ENCODE assay signal across 12 cellular contexts in genomic region chr15:52096536-52096935, GRCh38. TPM values are rescaled to one million over a fixed set of nuclear protein-coding genes. Genes with fewer than 3 reads are reported as not detected.
DNase-seq lines count a peak whose midpoint lies in the region; ATAC-seq, FAIRE-seq and TF ChIP-seq lines count a peak whose summit lies in the region.
"Not testable (repeated sequence)": the region's sequence is repeated elsewhere in the genome, so short reads cannot be mapped to it uniquely, and the experiment has no call there.
"Had no signal": no experiment of that assay in that cellular context is flagged by ENCODE, and none has a peak within 500 bp of the region (broad histone marks: within the 10 kb centered on the region; RNA-seq: fewer than 3 reads in every experiment).

No MANE protein-coding gene starts in this region.

- not testable (repeated sequence) for DNase-seq in A549 (ENCODE audit: low read depth in 1 of 2, low spot score in 1 of 2); Panc1 (ENCODE audit: low read depth, low spot score); MCF 10A (ENCODE audit: unreplicated experiment); epithelial cell of prostate (ENCODE audit: low read depth, low spot score); keratinocyte (ENCODE audit: low read depth, low spot score)
- DNase-seq in uterus = peak in 1 of 2 donors; percentile 28

- not testable (repeated sequence) for H3K27me3 Mint-ChIP-seq in MCF 10A (ENCODE audit: insufficient read depth, unreplicated experiment)

- H3K36me3 Mint-ChIP-seq in MCF 10A (ENCODE audit: insufficient read depth, unreplicated experiment) = peaks cover 12% of the 10 kb centered on the region

- H3K4me3 Mint-ChIP-seq in MCF 10A (ENCODE audit: unreplicated experiment) = not testable (repeated sequence)

- BruUV-seq in Panc1 (replicated peaks; lab: Mats Ljungman, UMichigan); MCF 10A (replicated peaks; lab: Mats Ljungman, UMichigan): not testable (repeated sequence)

- not testable (repeated sequence) for TF ChIP-seq CTCF in A549 (IDR thresholded peaks at IDR 0.05); HEK293 (tag by site-specific recombination; IDR thresholded peaks at IDR 0.05); Panc1 (IDR thresholded peaks at IDR 0.05); MCF 10A (IDR thresholded peaks at IDR 0.05; ENCODE audit: unreplicated experiment); keratinocyte (optimal IDR thresholded peaks at IDR 0.05 in 1 of 3, IDR thresholded peaks at IDR 0.05 in 1 of 3, conservative IDR thresholded peaks at IDR 0.05 in 1 of 3; ENCODE audit: extremely low read depth in 1 of 3, insufficient read depth in 2 of 3, low read length in 3 of 3); uterus (IDR thresholded peaks at IDR 0.05)

- CTCF ChIA-PET in A549 (lab: Yijun Ruan, JAX) (interaction anchor here (0.6 to 1.4 kb wide), 4 partner anchors 11 to 154 kb away, joined by 3 to 4 read pairs (median 3); no protein-coding TSS in a partner anchor), MCF 10A (lab: Yijun Ruan, JAX) (interaction anchor here (1.0 to 5.3 kb wide), 2 partner anchors 24 to 42 kb away, joined by 3 to 29 read pairs; no protein-coding TSS in a partner anchor)
- CTCF ChIA-PET in HEK293 (lab: Yijun Ruan, JAX); Panc1 (lab: Charles Lee): not testable (repeated sequence)

- not testable (repeated sequence) for H3K9me3 ChIP-seq in A549; HEK293 (ENCODE audit: control insufficient read depth, insufficient read depth, low read depth, low read length); Panc1 (ENCODE audit: control insufficient read depth, insufficient read depth, low read depth, low read length); keratinocyte (ENCODE audit: control insufficient read depth, low read depth, low read length); subcutaneous abdominal adipose tissue (ENCODE audit: control insufficient read depth in 5 of 5, low read length in 5 of 5); uterus

- not testable (repeated sequence) for H3K4me2 ChIP-seq in A549; keratinocyte (ENCODE audit: control insufficient read depth, extremely low read depth, insufficient read depth, low read depth, low read length)

- not testable (repeated sequence) for TF ChIP-seq RAD21 in A549 (conservative IDR thresholded peaks at IDR 0.05 in 1 of 2, IDR thresholded peaks at IDR 0.05 in 1 of 2)

- H3K9me3 Mint-ChIP-seq in MCF 10A (ENCODE audit: unreplicated experiment) = not testable (repeated sequence)

- POLR2A ChIA-PET in A549 (lab: Yijun Ruan, JAX); HEK293 (lab: Yijun Ruan, JAX); Panc1 (lab: Charles Lee): not testable (repeated sequence)
- POLR2A ChIA-PET in MCF 10A (lab: Yijun Ruan, JAX) = interaction anchor here (1.1 to 8.8 kb wide), 8 partner anchors 10 to 125 kb away, joined by 3 to 214 read pairs (median 8); partner anchors contain the start of gene LEO1

- H3K4me3 ChIP-seq in A549; HEK293 (ENCODE audit: low read depth, low read length); Panc1 (ENCODE audit: low read depth in 2 of 2, low read length in 2 of 2); keratinocyte (ENCODE audit: control insufficient read depth in 2 of 3, extremely low read depth in 1 of 3, insufficient read depth in 2 of 3, low read depth in 1 of 3, low read length in 3 of 3); subcutaneous abdominal adipose tissue (ENCODE audit: low read depth in 1 of 5, low read length in 5 of 5); uterus: not testable (repeated sequence)

- not testable (repeated sequence) for TF ChIP-seq EP300 in A549 (IDR thresholded peaks at IDR 0.05)

- H3K79me2 ChIP-seq in keratinocyte (ENCODE audit: control insufficient read depth, insufficient read depth, low read length) = not testable (repeated sequence)

- not testable (repeated sequence) for H3K36me3 ChIP-seq in HEK293 (ENCODE audit: control insufficient read depth in 2 of 2, insufficient read depth in 1 of 2, low read length in 2 of 2); Panc1 (ENCODE audit: control insufficient read depth, insufficient read depth, low read length); keratinocyte (ENCODE audit: control insufficient read depth in 2 of 2, extremely low read depth in 1 of 2, insufficient read depth in 2 of 2, low read length in 2 of 2); subcutaneous abdominal adipose tissue (ENCODE audit: control insufficient read depth in 5 of 5, insufficient read depth in 5 of 5, low read length in 5 of 5); uterus

- not testable (repeated sequence) for ATAC-seq in A549, Panc1

- intact Hi-C loops in Panc1 (cut with micrococcal nuclease; ENCODE audit: unreplicated experiment); MCF 10A (cut with micrococcal nuclease); uterus (cut with DNase I; ENCODE audit: low total_unique reads): not testable (repeated sequence)

- H2AFZ ChIP-seq in keratinocyte (ENCODE audit: control insufficient read depth, low read length) = not testable (repeated sequence)

- 94% methylated on average over 9 of the region's 9 CpGs for WGBS in A549 (ENCODE audit: missing lambda C conversion rate)

- H3K4me1 ChIP-seq in A549 = peaks cover 43% of the 10 kb centered on the region
- H3K4me1 ChIP-seq in HEK293 (ENCODE audit: control insufficient read depth, insufficient read depth, low read length) = not testable (repeated sequence)
- peaks cover 39% of the 10 kb centered on the region for H3K4me1 ChIP-seq in Panc1 (ENCODE audit: control insufficient read depth, insufficient read depth, low read length)
- peaks cover 34% of the 10 kb centered on the region for H3K4me1 ChIP-seq in keratinocyte (ENCODE audit: control insufficient read depth, extremely low read depth, insufficient read depth, low read length)
- peaks cover 12 to 38% (median 32%) of the 10 kb centered on the region in 5 donors for H3K4me1 ChIP-seq in subcutaneous abdominal adipose tissue (ENCODE audit: control insufficient read depth in 5 of 5, insufficient read depth in 5 of 5, low read length in 5 of 5)
- peaks cover 17 to 22% of the 10 kb centered on the region in 2 donors for H3K4me1 ChIP-seq in uterus

- H4K20me1 ChIP-seq in keratinocyte (ENCODE audit: control insufficient read depth, extremely low read depth, insufficient read depth, low read length) = not testable (repeated sequence)

- H3K9me1 ChIP-seq in keratinocyte (ENCODE audit: control insufficient read depth, extremely low read depth, insufficient read depth, low read length) = not testable (repeated sequence)

- H3K27ac Mint-ChIP-seq in MCF 10A (ENCODE audit: low read depth, unreplicated experiment) = peak overlapping the region; percentile 99

- peak overlapping the region; percentile 83 to 91 for H3K27ac ChIP-seq in A549
- H3K27ac ChIP-seq in HEK293 (ENCODE audit: extremely low read depth, low read depth, low read length) = not testable (repeated sequence)
- H3K27ac ChIP-seq in Panc1 (ENCODE audit: low read length) = peak overlapping the region; percentile 53; the same call in 1 of the 2 replicates
- peak overlapping the region; percentile 91 for H3K27ac ChIP-seq in epithelial cell of prostate
- H3K27ac ChIP-seq in keratinocyte (ENCODE audit: control insufficient read depth, insufficient read depth, low read length) = peak overlapping the region; percentile 88
- peak overlapping the region; percentile 48 for H3K27ac ChIP-seq in subcutaneous abdominal adipose tissue (ENCODE audit: low read depth, low read length)
- peak overlapping the region; percentile 63 to 87 for H3K27ac ChIP-seq in uterus

- peaks cover 39% of the 10 kb centered on the region for H3K4me1 Mint-ChIP-seq in MCF 10A (ENCODE audit: insufficient read depth, unreplicated experiment)

- not testable (repeated sequence) for H3K27me3 ChIP-seq in Panc1 (ENCODE audit: control insufficient read depth, insufficient read depth, low read length); keratinocyte (ENCODE audit: control insufficient read depth, extremely low read depth, insufficient read depth, low read length); subcutaneous abdominal adipose tissue (ENCODE audit: control insufficient read depth in 5 of 5, insufficient read depth in 4 of 5, low read length in 5 of 5); uterus

- H3K9ac ChIP-seq in keratinocyte (ENCODE audit: control insufficient read depth, extremely low read depth, insufficient read depth, low read length); subcutaneous abdominal adipose tissue (ENCODE audit: low read length in 5 of 5): not testable (repeated sequence)

- not testable (repeated sequence) for TF ChIP-seq POLR2A in A549 (IDR thresholded peaks at IDR 0.05; ENCODE audit: low read length); uterus (IDR thresholded peaks at IDR 0.05)

- dilution Hi-C loops in keratinocyte (cut with MboI; ENCODE audit: extremely low pct_ligation_motif_present, low sequenced_read_pairs) = not testable (repeated sequence)

- in situ Hi-C loops in Panc1 (cut with HindIII; ENCODE audit: low pct_unique_long_range_greater_than_20kb, low sequenced_read_pairs) = not testable (repeated sequence)

- FAIRE-seq in A549 (lab: Jason Lieb, UNC); keratinocyte (lab: Jason Lieb, UNC): not testable (repeated sequence)

RNA-seq across cellular contexts. Expression of gene BCL2L10, which starts 16.0 kb away (rescaled TPM):
- polyA plus RNA-seq in A549 (2011; rRNA removed) (0.09 and 0.42 TPM in 2 replicates), A549 (2017; fragmentation: RNase III; extraction: RNeasy Plus Mini Kit Qiagen cat#74134 plus additional on column Dnase treatment) (0.06 to 0.08 TPM (median 0.07 TPM) in 3 replicates), keratinocyte (0.39 to 0.72 TPM (median 0.64 TPM) in 3 replicates)
- polyA plus RNA-seq in A549 (2012; cell fraction: cytosol; rRNA removed) = 0.06 TPM in 1 of 2 replicates, not detected in the other
- polyA plus RNA-seq in A549 (2012; cell fraction: nucleus; rRNA removed) = 0.19 and 0.27 TPM in 2 replicates
- polyA minus RNA-seq in A549 (2011; rRNA and poly(A)+ RNA removed) = not detected in 2 replicates
- total RNA-seq in Panc1 (2021; ENCODE audit: unreplicated experiment) (0.54 TPM), MCF 10A (2022) (0.42 TPM in 1 of 2 replicates, not detected in the other), uterus (under 1 TPM in 1 of 4 donors, not detected in 3; 0.21 TPM)
- polyA plus RNA-seq in Panc1 (2012; ENCODE audit: insufficient read length) = 0.23 TPM
- polyA plus RNA-seq in keratinocyte (2011; ENCODE audit: low read depth) = 0.57 TPM
- polyA plus RNA-seq in keratinocyte (2011; cell fraction: cytosol; rRNA removed) = 0.79 and 0.90 TPM in 2 replicates
- 0.51 and 0.93 TPM in 2 replicates for polyA plus RNA-seq in keratinocyte (2011; cell fraction: nucleus; rRNA removed)
- 0.38 and 0.44 TPM in 2 replicates for polyA plus RNA-seq in keratinocyte (2012; ENCODE audit: low replicate concordance)
- 0.23 TPM in 1 of 3 replicates, not detected in the others for polyA minus RNA-seq in keratinocyte
- not detected for polyA minus RNA-seq in keratinocyte (2011; cell fraction: cytosol; rRNA and poly(A)+ RNA removed)
- not detected in 2 replicates for polyA minus RNA-seq in keratinocyte (2011; cell fraction: nucleus; rRNA and poly(A)+ RNA removed)
- total RNA-seq: Calu3, Daoy, G401 had no signal
- polyA plus RNA-seq: CD4-positive, alpha-beta memory T cell had no signal
